37 cellular contexts compared by ENCODE assay signal in genomic region chr3:37447732-37448131, GRCh38. TPM values are rescaled to one million over a fixed set of nuclear protein-coding genes. Genes with fewer than 3 reads are reported as not detected.
"Had no signal": no experiment of that assay in that cellular context is flagged by ENCODE, and none has a peak within 500 bp of the region (broad histone marks: within the 10 kb centered on the region; RNA-seq: fewer than 3 reads in every experiment).

No MANE protein-coding gene starts in this region.

- H3K9me3 Mint-ChIP-seq: activated B cell treated with CpG ODN at 0.5 μM for 24 hours; activated CD4-positive, alpha-beta memory T cell treated with anti-CD3 and anti-CD28 coated beads for 36 hours; activated CD4-positive, alpha-beta T cell treated with anti-CD3 and anti-CD28 coated beads, Interleukin-2, amount 10 ng/mL, durations not matched to agents 24 days and 14 days; activated CD8-positive, alpha-beta T cell treated with anti-CD3 and anti-CD28 coated beads for 36 hours; activated naive CD4-positive, alpha-beta T cell treated with anti-CD3 and anti-CD28 coated beads, Interleukin-2, amount 10 ng/mL, durations not matched to agents 7 days and 5 days; activated naive CD4-positive, alpha-beta T cell treated with anti-CD3 and anti-CD28 coated beads, Interleukin-2, amount 50 U/mL, for 24 hours; activated naive CD8-positive, alpha-beta T cell treated with anti-CD3 and anti-CD28 coated beads, Interleukin-2, amount 10 ng/mL, durations not matched to agents 7 days and 5 days; activated naive CD8-positive, alpha-beta T cell treated with anti-CD3 and anti-CD28 coated beads, Interleukin-2, amount 50 U/mL, for 24 hours; activated T-cell treated with anti-CD3 and anti-CD28 coated beads, Interleukin-2, amount 50 U/mL, for 4 hours; activated T-cell treated with anti-CD3 and anti-CD28 coated beads, Interleukin-2, amount 50 U/mL, for 72 hours; activated T-helper 2 cell treated with anti-CD3 and anti-CD28 coated beads, Interferon-gamma antibody, Interleukin-2, Interleukin-4, amounts not matched to agents 10 μg/mL and 5 μg/mL and 100 μg/mL, durations not matched to agents 14 hours and 24 hours and 36 hours; central memory CD8-positive, alpha-beta T cell; T-helper 1 cell treated with Interleukin-12 subunit alpha and Interleukin-12 subunit beta and Interleukin-4 antibody, amounts not matched to agents 30 μg/mL and 1 μg/mL, for 36 hours; T-helper 2 cell treated with Interferon-gamma antibody and Interleukin-4, amounts not matched to agents 5 μg/mL and 100 μg/mL, for 36 hours had no signal

- H3K27me3 ChIP-seq: ascending aorta had no signal

- H3K27ac ChIP-seq: ascending aorta, cardiac muscle cell, VCaP had no signal

- H3K9me3 ChIP-seq: ascending aorta had no signal

- ATAC-seq: activated CD8-positive, alpha-beta T cell treated with anti-CD3 and anti-CD28 coated beads for 36 hours; activated naive CD8-positive, alpha-beta T cell treated with anti-CD3 and anti-CD28 coated beads, Interleukin-2, amount 50 U/mL, for 24 hours; activated T-cell treated with anti-CD3 and anti-CD28 coated beads, Interleukin-2, amount 50 U/mL, for 4 hours; activated T-cell treated with anti-CD3 and anti-CD28 coated beads, Interleukin-2, amount 50 U/mL, for 72 hours had no signal

- H3K36me3 ChIP-seq: ascending aorta, cardiac muscle cell had no signal

- H3K4me3 ChIP-seq: ascending aorta, cardiac muscle cell had no signal

- H3K36me3 Mint-ChIP-seq: activated CD4-positive, alpha-beta memory T cell treated with anti-CD3 and anti-CD28 coated beads for 36 hours; activated naive CD4-positive, alpha-beta T cell treated with anti-CD3 and anti-CD28 coated beads, Interleukin-2, amount 10 ng/mL, durations not matched to agents 7 days and 5 days; activated naive CD4-positive, alpha-beta T cell treated with anti-CD3 and anti-CD28 coated beads, Interleukin-2, amount 50 U/mL, for 24 hours; activated naive CD8-positive, alpha-beta T cell; activated naive CD8-positive, alpha-beta T cell treated with anti-CD3 and anti-CD28 coated beads, Interleukin-2, amount 10 ng/mL, durations not matched to agents 7 days and 5 days; brain had no signal

- H3K27ac Mint-ChIP-seq: activated B cell treated with CpG ODN at 0.5 μM for 24 hours; activated CD4-positive, alpha-beta memory T cell treated with anti-CD3 and anti-CD28 coated beads for 36 hours; activated CD4-positive, alpha-beta T cell treated with anti-CD3 and anti-CD28 coated beads, Interleukin-2, amount 10 ng/mL, durations not matched to agents 24 days and 14 days; activated CD8-positive, alpha-beta T cell treated with anti-CD3 and anti-CD28 coated beads for 36 hours; activated naive CD4-positive, alpha-beta T cell treated with anti-CD3 and anti-CD28 coated beads, Interleukin-2, amount 50 U/mL, for 24 hours; activated naive CD8-positive, alpha-beta T cell; activated naive CD8-positive, alpha-beta T cell treated with anti-CD3 and anti-CD28 coated beads, Interleukin-2, amount 10 ng/mL, durations not matched to agents 7 days and 5 days; activated naive CD8-positive, alpha-beta T cell treated with anti-CD3 and anti-CD28 coated beads, Interleukin-2, amount 50 U/mL, for 24 hours; activated T-cell treated with anti-CD3 and anti-CD28 coated beads, Interleukin-2, amount 50 U/mL, for 72 hours; activated T-helper 2 cell treated with anti-CD3 and anti-CD28 coated beads, Interferon-gamma antibody, Interleukin-2, Interleukin-4, amounts not matched to agents 10 μg/mL and 5 μg/mL and 100 μg/mL, durations not matched to agents 14 hours and 24 hours and 36 hours; brain; T-helper 1 cell treated with Interleukin-12 subunit alpha and Interleukin-12 subunit beta and Interleukin-4 antibody, amounts not matched to agents 30 μg/mL and 1 μg/mL, for 36 hours; T-helper 2 cell treated with Interferon-gamma antibody and Interleukin-4, amounts not matched to agents 5 μg/mL and 100 μg/mL, for 36 hours had no signal

- H3K4me3 Mint-ChIP-seq: activated B cell treated with CpG ODN at 0.5 μM for 24 hours; activated CD4-positive, alpha-beta memory T cell treated with anti-CD3 and anti-CD28 coated beads for 36 hours; activated CD4-positive, alpha-beta T cell treated with anti-CD3 and anti-CD28 coated beads, Interleukin-2, amount 10 ng/mL, durations not matched to agents 24 days and 14 days; activated CD8-positive, alpha-beta T cell treated with anti-CD3 and anti-CD28 coated beads for 36 hours; activated naive CD4-positive, alpha-beta T cell treated with anti-CD3 and anti-CD28 coated beads, Interleukin-2, amount 10 ng/mL, durations not matched to agents 7 days and 5 days; activated naive CD4-positive, alpha-beta T cell treated with anti-CD3 and anti-CD28 coated beads, Interleukin-2, amount 50 U/mL, for 24 hours; activated naive CD8-positive, alpha-beta T cell; activated naive CD8-positive, alpha-beta T cell treated with anti-CD3 and anti-CD28 coated beads, Interleukin-2, amount 10 ng/mL, durations not matched to agents 7 days and 5 days; activated naive CD8-positive, alpha-beta T cell treated with anti-CD3 and anti-CD28 coated beads, Interleukin-2, amount 50 U/mL, for 24 hours; activated T-cell treated with anti-CD3 and anti-CD28 coated beads, Interleukin-2, amount 50 U/mL, for 4 hours; activated T-cell treated with anti-CD3 and anti-CD28 coated beads, Interleukin-2, amount 50 U/mL, for 72 hours; brain; central memory CD8-positive, alpha-beta T cell; T-helper 1 cell treated with Interleukin-12 subunit alpha and Interleukin-12 subunit beta and Interleukin-4 antibody, amounts not matched to agents 30 μg/mL and 1 μg/mL, for 36 hours; T-helper 2 cell treated with Interferon-gamma antibody and Interleukin-4, amounts not matched to agents 5 μg/mL and 100 μg/mL, for 36 hours had no signal

- DNase-seq: activated B cell treated with CpG ODN at 0.5 μM for 24 hours; activated CD4-positive, alpha-beta memory T cell treated with anti-CD3 and anti-CD28 coated beads for 36 hours; activated CD4-positive, alpha-beta T cell treated with anti-CD3 and anti-CD28 coated beads for 4 hours; activated CD4-positive, alpha-beta T cell treated with anti-CD3 and anti-CD28 coated beads, Interleukin-2, amount 10 ng/mL, durations not matched to agents 24 days and 14 days; activated CD4-positive, alpha-beta T cell treated with anti-CD3 and anti-CD28 coated beads, Interleukin-2, amount 50 U/mL, for 1 hour; activated CD4-positive, alpha-beta T cell treated with anti-CD3 and anti-CD28 coated beads, Interleukin-2, amount 50 U/mL, for 4 hours; activated CD4-positive, CD25-positive, alpha-beta regulatory T cell treated with anti-CD3 and anti-CD28 coated beads, Interleukin-2, amount 50 U/mL, for 72 hours; activated CD8-positive, alpha-beta memory T cell treated with anti-CD3 and anti-CD28 coated beads, Interleukin-2, amount 50 U/mL, for 4 hours; activated CD8-positive, alpha-beta T cell treated with anti-CD3 and anti-CD28 coated beads for 36 hours; activated effector memory CD4-positive, alpha-beta T cell treated with Interleukin-2 at 50 U/mL for 16 hours; activated gamma-delta T cell; activated naive CD4-positive, alpha-beta T cell treated with anti-CD3 and anti-CD28 coated beads, Interleukin-2, amount 10 ng/mL, durations not matched to agents 7 days and 5 days; activated naive CD4-positive, alpha-beta T cell treated with Interleukin-2 at 50 U/mL for 16 hours; activated naive CD8-positive, alpha-beta T cell treated with anti-CD3 and anti-CD28 coated beads, Interleukin-2, amount 10 ng/mL, durations not matched to agents 7 days and 5 days; activated naive CD8-positive, alpha-beta T cell treated with anti-CD3 and anti-CD28 coated beads, Interleukin-2, amount 50 U/mL, for 24 hours; activated T-cell treated with anti-CD3 and anti-CD28 coated beads for 4 hours; activated T-cell treated with anti-CD3 and anti-CD28 coated beads, Interleukin-2, amount 50 U/mL, for 1 hour; activated T-cell treated with anti-CD3 and anti-CD28 coated beads, Interleukin-2, amount 50 U/mL, for 4 hours; activated T-cell treated with anti-CD3 and anti-CD28 coated beads, Interleukin-2, amount 50 U/mL, for 72 hours; amygdala; anterior cingulate cortex; caudate nucleus; cerebellar nuclear complex; T-helper 1 cell; T-helper 2 cell; T-helper 9 cell had no signal

RNA-seq across cellular contexts. Expression of gene ITGA9, which starts 4.2 kb away (rescaled TPM):
- total RNA-seq: activated B cell treated with CpG ODN at 0.5 μM for 24 hours; activated CD8-positive, alpha-beta T cell treated with anti-CD3 and anti-CD28 coated beads for 36 hours; bronchial epithelial cell had no signal
